ENCODE assay signal across 18 cellular contexts in genomic region chr17:1045456-1045855, GRCh38.
"Had no signal": no experiment of that assay in that cellular context is flagged by ENCODE, and none has a peak within 500 bp of the region (broad histone marks: within the 10 kb centered on the region; RNA-seq: fewer than 3 reads in every experiment).

No MANE protein-coding gene starts in this region.

- H3K36me3 Mint-ChIP-seq: activated naive CD4-positive, alpha-beta T cell treated with anti-CD3 and anti-CD28 coated beads, Interleukin-2, amount 50 U/mL, for 24 hours had no signal

- H3K27ac Mint-ChIP-seq: activated CD8-positive, alpha-beta T cell treated with anti-CD3 and anti-CD28 coated beads for 36 hours; activated naive CD4-positive, alpha-beta T cell treated with anti-CD3 and anti-CD28 coated beads, Interleukin-2, amount 50 U/mL, for 24 hours; endodermal cell; WTC11 had no signal

- DNase-seq: activated CD4-positive, alpha-beta T cell treated with anti-CD3 and anti-CD28 coated beads for 48 hours; activated CD8-positive, alpha-beta T cell treated with anti-CD3 and anti-CD28 coated beads for 36 hours; activated effector memory CD4-positive, alpha-beta T cell treated with Interleukin-2 at 50 U/mL for 16 hours; activated T-cell treated with anti-CD3 and anti-CD28 coated beads, Interleukin-2, amount 50 U/mL, for 4 hours; adrenal gland; central memory CD4-positive, alpha-beta T cell; dermis blood vessel endothelial cell; endodermal cell; gastrocnemius medialis; hippocampal formation; stimulated activated CD4-positive, alpha-beta T cell treated with anti-CD3 and anti-CD28 coated beads, Interleukin-4, amount 100 ng/mL, for 1 hour; stimulated activated naive CD4-positive, alpha-beta T cell treated with Interleukin-2 at 50 U/mL for 16 hours; substantia nigra; T-helper 2 cell had no signal

- H3K4me3 Mint-ChIP-seq: activated CD8-positive, alpha-beta T cell treated with anti-CD3 and anti-CD28 coated beads for 36 hours; activated naive CD4-positive, alpha-beta T cell treated with anti-CD3 and anti-CD28 coated beads, Interleukin-2, amount 50 U/mL, for 24 hours; activated T-cell treated with anti-CD3 and anti-CD28 coated beads, Interleukin-2, amount 50 U/mL, for 4 hours; endodermal cell; neural crest cell; WTC11 had no signal

- H3K9me3 Mint-ChIP-seq: activated CD8-positive, alpha-beta T cell treated with anti-CD3 and anti-CD28 coated beads for 36 hours; activated naive CD4-positive, alpha-beta T cell treated with anti-CD3 and anti-CD28 coated beads, Interleukin-2, amount 50 U/mL, for 24 hours; activated T-cell treated with anti-CD3 and anti-CD28 coated beads, Interleukin-2, amount 50 U/mL, for 4 hours; endodermal cell had no signal

- H3K4me1 Mint-ChIP-seq: activated naive CD4-positive, alpha-beta T cell treated with anti-CD3 and anti-CD28 coated beads, Interleukin-2, amount 50 U/mL, for 24 hours; endodermal cell had no signal

- H3K27me3 ChIP-seq: adrenal gland, gastrocnemius medialis, pancreas had no signal

- ATAC-seq: activated CD8-positive, alpha-beta T cell treated with anti-CD3 and anti-CD28 coated beads for 36 hours; activated T-cell treated with anti-CD3 and anti-CD28 coated beads, Interleukin-2, amount 50 U/mL, for 4 hours; gastrocnemius medialis; pancreas; WTC11 had no signal

- H3K4me1 ChIP-seq: pancreas had no signal

- H3K27ac ChIP-seq: adrenal gland, pancreas had no signal

- H3K36me3 ChIP-seq: gastrocnemius medialis, pancreas had no signal

- H3K4me3 ChIP-seq: adrenal gland, gastrocnemius medialis, pancreas had no signal

- H3K27me3 Mint-ChIP-seq: activated CD8-positive, alpha-beta T cell treated with anti-CD3 and anti-CD28 coated beads for 36 hours; activated naive CD4-positive, alpha-beta T cell treated with anti-CD3 and anti-CD28 coated beads, Interleukin-2, amount 50 U/mL, for 24 hours had no signal

- H3K9me3 ChIP-seq: adrenal gland, gastrocnemius medialis, pancreas had no signal
